Comparison of ENCODE assay signal across 8 cellular contexts in the genomic region with DNA sequence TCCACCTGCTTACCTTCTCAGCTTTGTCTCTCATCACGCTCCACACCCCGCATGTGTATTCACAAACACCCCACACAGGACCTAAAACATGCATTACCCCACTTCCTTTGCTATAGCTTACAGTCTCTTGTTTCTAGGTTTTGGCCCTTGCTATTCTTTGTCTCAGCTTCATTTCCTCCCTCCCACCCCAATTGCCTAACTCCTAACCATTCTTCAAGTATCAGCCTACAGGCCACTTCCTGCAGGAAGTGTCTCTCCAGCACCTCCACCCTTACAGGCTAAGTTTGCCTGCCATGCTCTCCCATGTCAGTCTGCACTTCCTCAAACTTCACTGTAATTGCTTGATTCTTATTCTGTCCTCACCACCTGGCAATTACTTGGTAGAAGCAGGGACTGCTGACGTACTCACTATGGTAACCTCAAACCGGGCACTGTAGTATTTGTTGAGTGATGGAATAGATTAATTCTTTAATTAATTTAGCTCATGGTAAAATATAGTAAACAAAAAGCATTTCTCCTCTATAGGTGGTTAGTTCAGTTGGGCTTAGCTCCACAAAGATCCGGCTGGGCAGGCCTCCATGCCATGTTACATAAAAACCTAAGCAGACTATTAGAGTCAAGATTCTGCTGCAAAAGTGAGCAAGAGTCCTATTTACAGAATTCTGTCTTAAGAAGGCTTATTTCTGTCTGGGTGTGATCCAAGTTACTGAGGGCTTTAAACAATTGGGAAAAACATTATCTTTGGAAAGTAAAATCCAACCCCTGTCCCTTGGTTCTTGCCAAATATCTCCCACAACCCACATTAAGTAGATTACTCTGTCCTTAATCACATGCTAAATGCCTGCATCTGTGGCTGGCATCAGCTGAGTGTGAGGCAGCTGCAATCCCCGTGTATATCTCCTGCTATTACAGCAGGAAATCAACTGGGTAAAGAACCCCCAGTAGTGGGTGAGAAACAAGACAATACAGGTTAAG.
DNase-seq lines count a peak whose midpoint lies in the region; ATAC-seq and TF ChIP-seq lines count a peak whose summit lies in the region.
"Had no signal": no experiment of that assay in that cellular context is flagged by ENCODE, and none has a peak within 500 bp of the region (broad histone marks: within the 10 kb centered on the region; RNA-seq: fewer than 3 reads in every experiment).

No MANE protein-coding gene starts in this region.

- WGBS in adrenal gland, 4 donors: 50 to 65% (median 59%) methylated on average over 6 of the region's 6 CpGs

- H3K9me3 ChIP-seq in adrenal gland (replicated peaks in 1 of 3) (no peaks in the 10 kb centered on the region), vagina (no peaks in the 10 kb centered on the region)
- H3K9me3 ChIP-seq: gastrocnemius medialis had no signal

- H3K4me1 ChIP-seq in adrenal gland (replicated peaks in 1 of 2): peaks cover 0 to 4% of the 10 kb centered on the region in 2 donors
- H3K4me1 ChIP-seq in vagina: peaks cover 13% of the 10 kb centered on the region
- H3K4me1 ChIP-seq: gastrocnemius medialis had no signal

- TF ChIP-seq POLR2A in adrenal gland (IDR thresholded peaks at IDR 0.05): no peak
- no peak for TF ChIP-seq POLR2A in vagina (IDR thresholded peaks at IDR 0.05)

- peak; percentile 45 for ATAC-seq in GM21367 (IDR thresholded peaks at IDR 0.05; ENCODE audit: unreplicated experiment)
- peak; percentile 34 for ATAC-seq in HG03565 (IDR thresholded peaks at IDR 0.05; ENCODE audit: unreplicated experiment)
- no peak for ATAC-seq in HG03521 (IDR thresholded peaks at IDR 0.05; ENCODE audit: unreplicated experiment)

- no peaks in the 10 kb centered on the region for H3K36me3 ChIP-seq in adrenal gland (replicated peaks in 1 of 2)
- no peaks in the 10 kb centered on the region for H3K36me3 ChIP-seq in vagina
- H3K36me3 ChIP-seq: gastrocnemius medialis had no signal

- H3K4me3 ChIP-seq in adrenal gland (no peak overlapping the region), retinal pigment epithelial cell (ENCODE audit: low read length) (no peak overlapping the region), vagina (no peak overlapping the region)
- H3K4me3 ChIP-seq: gastrocnemius medialis had no signal

- peak in 5 of 7 donors; percentile 24 to 64 (median 27) for DNase-seq in adrenal gland
- peak; percentile 97 for DNase-seq in retinal pigment epithelial cell (ENCODE audit: low read depth)
- no peak for DNase-seq in vagina (ENCODE audit: extremely low spot score in 2 of 2)
- DNase-seq in stimulated activated CD4-positive, alpha-beta T cell treated with anti-CD3 and anti-CD28 coated beads, Interleukin-12 subunit alpha, Interleukin-12 subunit beta, amount 100 ng/mL, for 4 hours: no peak
- DNase-seq: gastrocnemius medialis had no signal

- H3K27ac ChIP-seq in adrenal gland (peak overlapping the region in 2 of 5 donors; percentile 14 to 29), vagina (no peak overlapping the region)
- H3K27ac ChIP-seq: gastrocnemius medialis had no signal

- TF ChIP-seq CTCF in adrenal gland (IDR thresholded peaks at IDR 0.05): no peak
- no peak for TF ChIP-seq CTCF in retinal pigment epithelial cell (conservative IDR thresholded peaks at IDR 0.05; ENCODE audit: low read depth, low read length)
- no peak for TF ChIP-seq CTCF in vagina (IDR thresholded peaks at IDR 0.05)

- H3K27me3 ChIP-seq in adrenal gland (no peaks in the 10 kb centered on the region), vagina (no peaks in the 10 kb centered on the region)
- H3K27me3 ChIP-seq: gastrocnemius medialis had no signal

- intact Hi-C loops in adrenal gland (cut with DNase I) (no loop called here), vagina (cut with DNase I) (no loop called here)

Comparison
In these comparisons a context has a peak if more than half of its experiments do, and no peak if none do; other contexts are left out.
1. DNase-seq: peak in adrenal gland (5 of 7) and retinal pigment epithelial cell (single experiment); none in vagina (0 of 2) and stimulated activated CD4-positive, alpha-beta T cell treated with anti-CD3 and anti-CD28 coated beads, Interleukin-12 subunit alpha, Interleukin-12 subunit beta, amount 100 ng/mL, for 4 hours (single experiment).